Comparison of ENCODE assay signal across 6 cellular contexts in the genomic region with DNA sequence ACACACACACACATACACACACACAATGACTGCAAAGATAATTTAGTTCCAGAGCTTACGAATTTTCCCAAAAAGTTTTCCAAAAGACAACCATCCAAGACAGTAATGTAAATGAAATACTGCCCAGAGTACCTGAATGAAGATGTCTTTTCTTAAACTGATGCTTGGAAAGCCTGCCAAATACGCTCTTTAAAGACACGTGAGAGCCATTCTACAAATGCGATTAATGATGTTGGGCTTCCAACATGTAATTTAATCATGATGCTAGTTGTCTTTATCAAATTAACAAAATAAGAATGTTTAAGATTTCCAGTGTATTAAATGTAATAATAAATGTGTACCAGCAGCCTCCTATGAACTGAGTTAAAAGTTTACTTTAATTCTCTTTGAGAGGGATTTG.
"Had no signal": no experiment of that assay in that cellular context is flagged by ENCODE, and none has a peak within 500 bp of the region (broad histone marks: within the 10 kb centered on the region; RNA-seq: fewer than 3 reads in every experiment).

No MANE protein-coding gene starts in this region.

- H3K9me3 Mint-ChIP-seq: IgD-negative memory B cell had no signal

- ATAC-seq: HepG2 had no signal

- H3K27ac Mint-ChIP-seq: IgD-negative memory B cell had no signal

- H3K4me3 Mint-ChIP-seq: IgD-negative memory B cell had no signal

- H3K27me3 Mint-ChIP-seq: IgD-negative memory B cell had no signal

- H3K4me3 ChIP-seq: K562 had no signal

- DNase-seq: IMR-90, KBM-7 had no signal

- FAIRE-seq: HepG2, HTR-8/SVneo had no signal
